ENCODE assay signal across 1 cellular context in genomic region chr3:17157713-17158112, GRCh38.
TF ChIP-seq lines count a peak whose summit lies in the region.

No MANE protein-coding gene starts in this region.

TF ChIP-seq in SK-N-SH treated with all-trans-retinoic acid at 6 μM for 48 hours, 23 proteins besides CTCF, POLR2A, EP300 and RAD21 (continued from another document):
- TF ChIP-seq ZNF8 (CRISPR knock-in tag; IDR thresholded peaks at IDR 0.05) = no peak
- no peak for TF ChIP-seq ESRRG (CRISPR knock-in tag; IDR thresholded peaks at IDR 0.05)
- no peak for TF ChIP-seq ZFP3 (CRISPR knock-in tag; IDR thresholded peaks at IDR 0.05)
- TF ChIP-seq POU6F1 (CRISPR knock-in tag; IDR thresholded peaks at IDR 0.05; ENCODE audit: borderline replicate concordance, low read depth) = no peak
- TF ChIP-seq BACH2 (CRISPR knock-in tag; IDR thresholded peaks at IDR 0.05; ENCODE audit: borderline replicate concordance) = no peak
- no peak for TF ChIP-seq ZNF565 (CRISPR knock-in tag; conservative IDR thresholded peaks at IDR 0.05; ENCODE audit: low read depth)
- no peak for TF ChIP-seq ZNF70 (CRISPR knock-in tag; IDR thresholded peaks at IDR 0.05)
- no peak for TF ChIP-seq CSDC2 (CRISPR knock-in tag; IDR thresholded peaks at IDR 0.05)
- no peak for TF ChIP-seq RARB (CRISPR knock-in tag; IDR thresholded peaks at IDR 0.05)
- no peak for TF ChIP-seq SNAI2 (CRISPR knock-in tag; IDR thresholded peaks at IDR 0.05)
